ENCODE assay signal across 12 cellular contexts in genomic region chr15:31274496-31275330, GRCh38. TPM values are rescaled to one million over a fixed set of nuclear protein-coding genes. Genes with fewer than 3 reads are reported as not detected.
A peak's percentile ranks its signal among the peaks of the same experiment; 100 is the strongest.
DNase-seq lines count a peak whose midpoint lies in the region; ATAC-seq and TF ChIP-seq lines count a peak whose summit lies in the region.
"Had no signal": no experiment of that assay in that cellular context is flagged by ENCODE, and none has a peak within 500 bp of the region (broad histone marks: within the 10 kb centered on the region; RNA-seq: fewer than 3 reads in every experiment).

No MANE protein-coding gene starts in this region.

- H3K27me3 ChIP-seq in mammary epithelial cell (ENCODE audit: insufficient read depth, low read length) (no peaks in the 10 kb centered on the region), testis (no peaks in the 10 kb centered on the region)

- in situ Hi-C loops in T47D (cut with HindIII; ENCODE audit: low pct_unique_long_range_greater_than_20kb, low sequenced_read_pairs) = no loop called here
- in situ Hi-C loops in mammary epithelial cell (cut with MboI; ENCODE audit: low sequenced_read_pairs in 2 of 2) = no loop called here

- dilution Hi-C loops in mammary epithelial cell (cut with HindIII; ENCODE audit: low sequenced_read_pairs) = no loop called here

- no peaks in the 10 kb centered on the region for H3K79me2 ChIP-seq in mammary epithelial cell (ENCODE audit: insufficient read depth, low read length)

- H3K4me1 ChIP-seq in mammary epithelial cell (ENCODE audit: insufficient read depth, low read length) (peaks cover 4% of the 10 kb centered on the region), testis (no peaks in the 10 kb centered on the region)

- no peak overlapping the region for H3K9ac ChIP-seq in mammary epithelial cell (ENCODE audit: insufficient read depth, low read length)

- H3K9me3 ChIP-seq in mammary epithelial cell (replicated peaks; ENCODE audit: insufficient read depth, low read length) (no peaks in the 10 kb centered on the region), testis (no peaks in the 10 kb centered on the region)

- H4K20me1 ChIP-seq in mammary epithelial cell (ENCODE audit: insufficient read depth, low read length) = no peaks in the 10 kb centered on the region

- TF ChIP-seq CTCF in mammary epithelial cell (conservative IDR thresholded peaks at IDR 0.05 in 1 of 2, IDR thresholded peaks at IDR 0.05 in 1 of 2; ENCODE audit: extremely low read depth in 1 of 2, insufficient read depth in 1 of 2, low read depth in 1 of 2, low read length in 2 of 2) (no peak), testis (IDR thresholded peaks at IDR 0.05) (no peak)

- H3K4me2 ChIP-seq in mammary epithelial cell (ENCODE audit: insufficient read depth, low read depth, low read length) = no peak overlapping the region

- H3K27ac ChIP-seq in mammary epithelial cell (ENCODE audit: insufficient read depth, low read depth, low read length) (no peak overlapping the region), testis (no peak overlapping the region)

- WGBS in mammary epithelial cell (ENCODE audit: low coverage, missing lambda C conversion rate) = 86% methylated on average over 13 of the region's 14 CpGs
- 72 to 75% methylated on average over 14 of the region's 14 CpGs for WGBS in testis, 2 donors

- H2AFZ ChIP-seq in mammary epithelial cell (ENCODE audit: low read depth, low read length) = no peak overlapping the region

- DNase-seq in T47D (ENCODE audit: low read depth in 1 of 2, low spot score in 1 of 2) (peak; percentile 26 to 47), mammary epithelial cell (no peak), RPMI7951 (ENCODE audit: low read depth) (peak; percentile 57), left lobe of liver (ENCODE audit: low spot score) (peak; percentile 41), testis (peak; percentile 6), DMS114 treated with DMSO at 0.1 percent for 48 hours (lab: John Stamatoyannopoulos, UW; ENCODE audit: unreplicated experiment) (no peak)
- no peak for DNase-seq in stimulated activated CD4-positive, alpha-beta T cell treated with anti-CD3 and anti-CD28 coated beads, Interleukin-4, amount 100 ng/mL, for 4 hours
- DNase-seq: activated naive CD4-positive, alpha-beta T cell treated with Interleukin-2 at 50 U/mL for 16 hours; C1 segment of cervical spinal cord; HCEC 1CT; NK-92 treated with Interleukin-12 subunit alpha and Interleukin-12 subunit beta, amount 100 ng/mL, for 24 hours had no signal

- H3K4me3 ChIP-seq in mammary epithelial cell (replicated peaks in 1 of 3; ENCODE audit: insufficient read depth in 1 of 3, low read depth in 2 of 3, low read length in 3 of 3) (no peak overlapping the region), testis (no peak overlapping the region)

- CTCF ChIA-PET in mammary epithelial cell (lab: Charles Lee; ENCODE audit: low non-redundant PET) = no interaction called here

- intact Hi-C loops in mammary epithelial cell (cut with micrococcal nuclease) = no loop called here
- intact Hi-C loops in testis (cut with DNase I; ENCODE audit: low total_unique reads) = no loop called here

- H3K36me3 ChIP-seq in mammary epithelial cell (ENCODE audit: insufficient read depth, low read length) (no peaks in the 10 kb centered on the region), testis (ENCODE audit: low read depth, missing control alignments) (no peaks in the 10 kb centered on the region)

- no TSS peak for BruUV-seq in mammary epithelial cell (replicated peaks; lab: Mats Ljungman, UMichigan)

- ATAC-seq in left lobe of liver (no peak), esophagus mucosa (no peak)

- no peak for TF ChIP-seq POLR2A in testis (IDR thresholded peaks at IDR 0.05)

RNA-seq across cellular contexts. Expression of gene KLF13, which starts 51.9 kb away (rescaled TPM):
- 10 to 100 TPM; 49.8 to 62.3 TPM for total RNA-seq in mammary epithelial cell
- 25.1 TPM for polyA plus RNA-seq in mammary epithelial cell
- polyA minus RNA-seq in mammary epithelial cell = 40.5 TPM
- total RNA-seq in RPMI7951 (2014; rRNA removed; shearing (Covaris generic)) = 60.3 and 75.6 TPM in 2 replicates
- total RNA-seq in left lobe of liver = 91.9 TPM
- 10 to 100 TPM; 41.9 to 61.7 TPM for total RNA-seq in testis
- 45.7 TPM for polyA plus RNA-seq in testis (ENCODE audit: insufficient read depth, low read depth, low replicate concordance)
- 42.7 TPM for total RNA-seq in esophagus mucosa

Comparison
In these comparisons a context has a peak if more than half of its experiments do, and no peak if none do; other contexts are left out.
1. DNase-seq: peak in T47D (2 of 2), RPMI7951 (single experiment), left lobe of liver (single experiment) and testis (single experiment); none in mammary epithelial cell (single experiment), DMS114 treated with DMSO at 0.1 percent for 48 hours (single experiment) and stimulated activated CD4-positive, alpha-beta T cell treated with anti-CD3 and anti-CD28 coated beads, Interleukin-4, amount 100 ng/mL, for 4 hours (0 of 2).